14 cellular contexts compared by ENCODE assay signal in the genomic region with DNA sequence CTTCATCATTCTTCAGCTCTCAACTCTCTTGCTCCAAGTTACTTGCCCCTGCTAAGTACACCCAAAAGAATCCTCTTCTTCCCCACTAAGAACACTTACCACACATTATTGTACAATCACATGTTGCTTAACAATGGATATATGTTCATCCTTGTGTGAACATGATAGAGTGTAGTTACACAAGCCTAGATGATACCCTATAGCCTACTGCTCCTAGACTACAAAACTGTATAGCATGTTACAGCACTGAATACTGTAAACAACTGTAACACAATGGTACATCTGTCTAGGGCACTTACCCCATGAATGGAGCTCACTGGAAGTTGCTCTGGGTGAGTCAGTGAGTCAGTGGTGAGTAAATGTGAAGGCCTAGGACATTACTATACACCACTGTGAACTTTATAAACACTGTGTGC.
DNase-seq lines count a peak whose midpoint lies in the region; ATAC-seq and TF ChIP-seq lines count a peak whose summit lies in the region.
"Had no signal": no experiment of that assay in that cellular context is flagged by ENCODE, and none has a peak within 500 bp of the region (broad histone marks: within the 10 kb centered on the region; RNA-seq: fewer than 3 reads in every experiment).

No MANE protein-coding gene starts in this region.

- H3K4me1 ChIP-seq in SJSA1 (replicated peaks) (peaks cover 13% of the 10 kb centered on the region), fibroblast of lung (ENCODE audit: control insufficient read depth, extremely low read depth, insufficient read depth, low read length) (peaks cover 2% of the 10 kb centered on the region)

- H3K27ac ChIP-seq in SJSA1: peak overlapping the region; percentile 33
- H3K27ac ChIP-seq in fibroblast of lung (ENCODE audit: insufficient read depth, low read length): peak overlapping the region; percentile 30
- H3K27ac ChIP-seq: stomach had no signal

- H3K9me3 ChIP-seq in SJSA1 (replicated peaks) (peaks cover 7% of the 10 kb centered on the region), fibroblast of lung (ENCODE audit: control insufficient read depth, insufficient read depth, low read depth, low read length) (no peaks in the 10 kb centered on the region)

- TF ChIP-seq CTCF in fibroblast of lung (conservative IDR thresholded peaks at IDR 0.05 in 1 of 2, IDR thresholded peaks at IDR 0.05 in 1 of 2; ENCODE audit: low read depth in 1 of 2, low read length in 2 of 2): no peak

- H2AFZ ChIP-seq in fibroblast of lung (ENCODE audit: low read length): no peak overlapping the region

- DNase-seq in H4 (ENCODE audit: low spot score): peak; percentile 41
- peak; percentile 68 to 75 for DNase-seq in SJSA1 (ENCODE audit: low read depth in 1 of 2, low spot score in 2 of 2)
- DNase-seq in fibroblast of lung (ENCODE audit: low read depth in 2 of 2): peak; percentile 88 to 95
- peak; percentile 73 for DNase-seq in pons (ENCODE audit: low spot score)
- no peak for DNase-seq in NCI-H1417 (lab: John Stamatoyannopoulos, UW)
- no peak for DNase-seq in inferior parietal cortex (ENCODE audit: extremely low spot score)
- DNase-seq in activated CD4-positive, alpha-beta T cell treated with anti-CD3 and anti-CD28 coated beads, Interleukin-2, amount 50 U/mL, for 4 hours: no peak
- DNase-seq: activated CD4-positive, alpha-beta T cell treated with anti-CD3 and anti-CD28 coated beads, Interleukin-2, amount 50 U/mL, for 1 hour; activated effector memory CD4-positive, alpha-beta T cell treated with anti-CD3 and anti-CD28 coated beads, Interleukin-2, amount 50 U/mL, for 16 hours; cerebellar nuclear complex; posterior cingulate gyrus; stimulated activated CD4-positive, alpha-beta T cell treated with anti-CD3 and anti-CD28 coated beads, Interleukin-2, amount 100 ng/mL, for 48 hours; stomach had no signal

- no peak for ATAC-seq in GM21619 (IDR thresholded peaks at IDR 0.05; ENCODE audit: unreplicated experiment)

- no peak overlapping the region for H3K9ac ChIP-seq in fibroblast of lung (ENCODE audit: insufficient read depth, low read length)

- peak overlapping the region; percentile 36 for H3K4me2 ChIP-seq in fibroblast of lung (ENCODE audit: extremely low read depth, insufficient read depth, low read length)

- no peak overlapping the region for H3K4me3 ChIP-seq in SJSA1
- no peak overlapping the region for H3K4me3 ChIP-seq in fibroblast of lung (replicated peaks in 1 of 4; ENCODE audit: control extremely low read depth in 1 of 4, insufficient read depth in 1 of 4, low read depth in 3 of 4, low read length in 4 of 4)
- H3K4me3 ChIP-seq: stomach had no signal

- H3K79me2 ChIP-seq in fibroblast of lung (ENCODE audit: control insufficient read depth, insufficient read depth, low read length): no peaks in the 10 kb centered on the region

- H4K20me1 ChIP-seq in fibroblast of lung (ENCODE audit: control insufficient read depth, extremely low read depth, insufficient read depth, low read length): no peaks in the 10 kb centered on the region

- H3K36me3 ChIP-seq in SJSA1 (peaks cover 2% of the 10 kb centered on the region; the same call in 1 of the 2 replicates), fibroblast of lung (ENCODE audit: control insufficient read depth, insufficient read depth, low read length) (no peaks in the 10 kb centered on the region)

- H3K27me3 ChIP-seq in SJSA1 (replicated peaks) (no peaks in the 10 kb centered on the region), fibroblast of lung (ENCODE audit: control insufficient read depth, insufficient read depth, low read length) (no peaks in the 10 kb centered on the region)
- H3K27me3 ChIP-seq: stomach had no signal

Comparison
In these comparisons a context has a peak if more than half of its experiments do, and no peak if none do; other contexts are left out.
1. DNase-seq: peak in H4 (single experiment), SJSA1 (2 of 2), fibroblast of lung (2 of 2) and pons (single experiment); none in NCI-H1417 (0 of 3), inferior parietal cortex (single experiment) and activated CD4-positive, alpha-beta T cell treated with anti-CD3 and anti-CD28 coated beads, Interleukin-2, amount 50 U/mL, for 4 hours (0 of 2).